In the genomic region with DNA sequence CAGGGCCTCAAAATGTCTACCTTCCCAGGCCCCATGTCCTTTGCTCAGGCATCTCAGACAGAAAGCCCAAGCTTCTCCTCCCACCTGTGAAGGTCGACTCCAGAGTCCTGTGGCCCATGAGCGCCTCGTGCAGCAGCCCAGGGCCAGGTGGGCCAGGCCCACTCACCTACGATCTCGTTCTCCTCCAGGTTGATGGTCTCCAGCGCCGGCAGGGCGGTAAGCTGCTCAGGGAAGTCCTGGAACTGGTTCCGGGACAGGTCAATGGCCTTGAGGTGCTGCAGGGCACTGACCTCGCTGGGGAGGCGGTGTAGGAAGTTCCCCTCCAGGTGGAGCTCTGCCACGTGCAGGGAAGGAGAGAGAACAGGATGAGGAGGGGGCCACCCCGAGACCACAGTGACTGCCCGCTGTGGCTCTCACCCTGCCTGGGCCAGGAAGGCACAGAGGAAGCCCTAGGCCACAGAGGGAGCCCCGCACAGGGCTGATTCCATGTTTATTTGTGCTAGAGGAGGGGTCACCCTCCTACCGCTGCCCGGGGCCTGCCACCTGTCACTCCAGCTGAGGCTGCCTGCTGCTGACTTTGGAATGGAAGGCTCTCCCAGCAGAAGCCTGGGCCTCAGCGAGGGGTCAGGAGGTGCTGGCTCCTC, we compare ENCODE assay signal across 2 cellular contexts.
TF ChIP-seq lines count a peak whose summit lies in the region.

No MANE protein-coding gene starts in this region.

TF ChIP-seq in HEK293, 187 proteins besides CTCF, POLR2A, EP300 and RAD21:
- TF ChIP-seq, protein P1, sequence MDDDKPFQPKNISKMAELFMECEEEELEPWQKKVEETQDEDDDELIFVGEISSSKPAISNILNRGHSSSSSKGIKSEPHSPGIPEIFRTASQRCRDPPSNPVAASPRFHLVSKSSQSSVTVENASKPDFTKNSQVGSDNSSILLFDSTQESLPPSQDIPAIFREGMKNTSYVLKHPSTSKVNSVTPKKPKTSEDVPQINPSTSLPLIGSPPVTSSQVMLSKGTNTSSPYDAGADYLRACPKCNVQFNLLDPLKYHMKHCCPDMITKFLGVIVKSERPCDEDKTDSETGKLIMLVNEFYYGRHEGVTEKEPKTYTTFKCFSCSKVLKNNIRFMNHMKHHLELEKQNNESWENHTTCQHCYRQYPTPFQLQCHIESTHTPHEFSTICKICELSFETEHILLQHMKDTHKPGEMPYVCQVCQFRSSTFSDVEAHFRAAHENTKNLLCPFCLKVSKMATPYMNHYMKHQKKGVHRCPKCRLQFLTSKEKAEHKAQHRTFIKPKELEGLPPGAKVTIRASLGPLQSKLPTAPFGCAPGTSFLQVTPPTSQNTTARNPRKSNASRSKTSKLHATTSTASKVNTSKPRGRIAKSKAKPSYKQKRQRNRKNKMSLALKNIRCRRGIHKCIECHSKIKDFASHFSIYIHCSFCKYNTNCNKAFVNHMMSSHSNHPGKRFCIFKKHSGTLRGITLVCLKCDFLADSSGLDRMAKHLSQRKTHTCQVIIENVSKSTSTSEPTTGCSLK (tag by site-specific recombination; IDR thresholded peaks at IDR 0.05): no peak
- peak; percentile 88 for TF ChIP-seq ZIC2 (tag by site-specific recombination; IDR thresholded peaks at IDR 0.05)

TF ChIP-seq in H1, 55 proteins besides CTCF, POLR2A, EP300 and RAD21:
- TF ChIP-seq MAX (IDR thresholded peaks at IDR 0.05) (peak; percentile 84), E2F6 (IDR thresholded peaks at IDR 0.05) (no peak)
